8 cellular contexts compared by ENCODE assay signal in genomic region chr19:49766938-49767315, GRCh38. TPM values are rescaled to one million over a fixed set of nuclear protein-coding genes. Genes with fewer than 3 reads are reported as not detected.
DNase-seq lines count a peak whose midpoint lies in the region; ATAC-seq and TF ChIP-seq lines count a peak whose summit lies in the region.

Gene AP2A1, plus strand, starts transcription at chr19:49767001. Its CDS starts 133 bp downstream, at chr19:49767134.

- H4K20me1 ChIP-seq in DOHH2 (ENCODE audit: control insufficient read depth, insufficient read depth, low read depth, low read length): 0 out of 2 replicates have a peak, but pooled peaks cover 3% of the 10 kb centered on the region

- no peak for DNase-seq in M059J (ENCODE audit: low read depth)
- DNase-seq in dermis microvascular lymphatic vessel endothelial cell (ENCODE audit: low read depth in 2 of 2): no peak
- DNase-seq in mucosa of gallbladder (ENCODE audit: low spot score): no peak
- DNase-seq in pons (ENCODE audit: low spot score): no peak
- no peak for DNase-seq in NCI-H2081 treated with DMSO at 0.1 percent for 48 hours (lab: John Stamatoyannopoulos, UW)
- no peak for DNase-seq in NCI-H187 (lab: John Stamatoyannopoulos, UW)

- H3K27ac ChIP-seq in DOHH2 (ENCODE audit: low read depth, low read length): peak within 1 kb of the TSS; percentile 81

- H3K27me3 ChIP-seq in DOHH2 (ENCODE audit: control insufficient read depth, low read length): no peaks in the 10 kb centered on the region

- peaks cover 3% of the 10 kb centered on the region for H3F3A ChIP-seq in DOHH2 (ENCODE audit: control insufficient read depth, insufficient read depth)

- no peaks in the 10 kb centered on the region for H3K9me3 ChIP-seq in DOHH2 (ENCODE audit: control insufficient read depth, insufficient read depth, low read length)

- peaks cover 26% of the 10 kb centered on the region for H3K4me1 ChIP-seq in DOHH2 (ENCODE audit: control insufficient read depth, low read length)

- H3K36me3 ChIP-seq in DOHH2 (ENCODE audit: control insufficient read depth, low read length): peaks cover 5% of the 10 kb centered on the region; the same call in 1 of the 2 replicates

- H3K4me3 ChIP-seq in DOHH2 (ENCODE audit: low read length): peak within 1 kb of the TSS; percentile 99

- no peaks in the 10 kb centered on the region for H3K9me2 ChIP-seq in DOHH2 (replicated peaks; ENCODE audit: control insufficient read depth, low read length)

- TF ChIP-seq CTCF in DOHH2 (IDR thresholded peaks at IDR 0.05; ENCODE audit: low read depth, low read length, poor library complexity, severe bottlenecking): no peak

- peak within 1 kb of the TSS; percentile 90 for H3K4me2 ChIP-seq in DOHH2 (ENCODE audit: low read length)

- peaks cover 48% of the 10 kb centered on the region for H3K79me2 ChIP-seq in DOHH2 (ENCODE audit: control insufficient read depth, low read length)

- ATAC-seq in GM21381 (IDR thresholded peaks at IDR 0.05; ENCODE audit: unreplicated experiment): no peak

RNA-seq across cellular contexts. Expression of gene AP2A1, which starts in this region (rescaled TPM):
- total RNA-seq in M059J (2014; rRNA removed; shearing (Covaris generic)): 74.4 and 113 TPM in 2 replicates
- total RNA-seq in dermis microvascular lymphatic vessel endothelial cell: 44.8 and 73.5 TPM in 2 replicates
- 76.3 TPM for total RNA-seq in mucosa of gallbladder
